ENCODE assay signal across 23 cellular contexts in the genomic region with DNA sequence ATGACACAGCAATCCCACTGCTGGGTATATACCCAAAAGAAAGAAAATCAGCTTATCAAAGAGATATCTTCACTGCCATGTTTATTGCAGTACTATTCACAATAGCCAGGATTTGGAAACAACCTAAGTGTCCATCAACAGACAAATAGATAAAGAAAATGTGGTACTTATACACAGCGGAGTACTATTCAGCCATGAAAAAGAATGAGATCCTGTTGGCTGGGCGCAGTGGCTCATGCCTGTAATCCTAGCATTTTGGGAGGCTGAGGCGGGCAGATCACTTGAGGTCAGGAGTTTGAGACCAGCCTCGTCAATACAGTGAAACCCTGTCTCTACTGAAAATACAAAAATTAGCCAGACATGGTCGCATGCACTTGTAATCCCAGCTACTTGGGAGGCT. TPM values are rescaled to one million over a fixed set of nuclear protein-coding genes. Genes with fewer than 3 reads are reported as not detected.
"Had no signal": no experiment of that assay in that cellular context is flagged by ENCODE, and none has a peak within 500 bp of the region (broad histone marks: within the 10 kb centered on the region; RNA-seq: fewer than 3 reads in every experiment).

No MANE protein-coding gene starts in this region.

RNA-seq across cellular contexts. Expression of a gene that starts 30.7 kb away (rescaled TPM):
- total RNA-seq: naive thymus-derived CD4-positive, alpha-beta T cell; naive thymus-derived CD8-positive, alpha-beta T cell; natural killer cell; natural killer cell treated with Interleukin-12 subunit alpha and Interleukin-12 subunit beta and Interleukin-15 and Interleukin-18, amount 100 ng/mL, for 72 hours; occipital lobe; omental fat pad; osteoblast; osteocyte; ovary; pancreas; posterior vena cava; progenitor cell of endocrine pancreas; prostate gland; pulmonary artery endothelial cell; renal cortical epithelial cell; right atrium auricular region; right cardiac atrium; right lobe of liver; sciatic nerve; sigmoid colon; smooth muscle cell had no signal
- polyA plus RNA-seq: naive thymus-derived CD4-positive, alpha-beta T cell; naive thymus-derived CD8-positive, alpha-beta T cell; neural cell; ovary; pancreas; right cardiac atrium; sigmoid colon; small intestine; smooth muscle cell had no signal
